13 cellular contexts compared by ENCODE assay signal in the genomic region with DNA sequence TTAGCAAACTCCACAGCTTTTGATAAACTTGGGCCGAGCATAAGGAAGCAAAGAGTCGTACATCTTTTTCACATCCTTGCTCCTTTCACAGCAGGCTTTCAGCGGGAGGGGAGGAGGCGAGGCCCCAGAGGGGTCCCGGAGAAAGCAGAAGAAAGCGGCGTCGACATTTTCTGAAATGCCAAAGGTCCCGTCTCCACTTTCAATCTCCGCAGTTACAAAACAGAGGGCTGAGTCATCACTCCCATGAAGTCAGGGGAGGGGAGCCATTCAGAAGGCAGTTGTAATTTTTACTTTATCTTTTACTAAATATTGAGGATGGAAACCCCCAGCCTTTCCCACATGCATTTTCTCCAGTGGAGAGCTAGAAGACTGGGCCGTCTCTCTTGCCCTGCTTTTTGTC.
A peak's percentile ranks its signal among the peaks of the same experiment; 100 is the strongest.
DNase-seq lines count a peak whose midpoint lies in the region; ATAC-seq and TF ChIP-seq lines count a peak whose summit lies in the region.
"Had no signal": no experiment of that assay in that cellular context is flagged by ENCODE, and none has a peak within 500 bp of the region (broad histone marks: within the 10 kb centered on the region; RNA-seq: fewer than 3 reads in every experiment).

No MANE protein-coding gene starts in this region.

- H3K27me3 Mint-ChIP-seq in osteocyte (ENCODE audit: unreplicated experiment) = no peaks in the 10 kb centered on the region
- H3K27me3 Mint-ChIP-seq in effector memory CD8-positive, alpha-beta T cell = peaks cover 0 to 10% of the 10 kb centered on the region in 2 donors
- H3K27me3 Mint-ChIP-seq: CD4-positive, alpha-beta memory T cell; stimulated activated memory B cell treated with anti-CD40 and anti-IgM and Interleukin-4, amounts not matched to agents 10 μg/mL and 1 μg/mL and 100 μg/mL, for 72 hours had no signal

- TF ChIP-seq CTCF in RWPE1 (conservative IDR thresholded peaks at IDR 0.05; ENCODE audit: low read depth) (no peak), foreskin fibroblast (IDR thresholded peaks at IDR 0.05; ENCODE audit: low read depth, low read length) (no peak), osteocyte (IDR thresholded peaks at IDR 0.05) (no peak)

- no peak overlapping the region for H3K4me3 ChIP-seq in foreskin fibroblast (ENCODE audit: low read depth in 1 of 2, low read length in 2 of 2)

- CTCF ChIA-PET in RWPE1 (lab: Yijun Ruan, JAX) = no interaction called here

- no peak for ATAC-seq in HG02610 (IDR thresholded peaks at IDR 0.05; ENCODE audit: unreplicated experiment)
- no peak for ATAC-seq in effector memory CD8-positive, alpha-beta T cell (replicated peaks)
- ATAC-seq: stimulated activated memory B cell treated with anti-CD40 and anti-IgM and Interleukin-4, amounts not matched to agents 10 μg/mL and 1 μg/mL and 100 μg/mL, for 72 hours had no signal

- peaks cover 27% of the 10 kb centered on the region for H3K9me3 Mint-ChIP-seq in osteocyte (ENCODE audit: unreplicated experiment)
- peaks cover 5 to 6% of the 10 kb centered on the region in 2 donors for H3K9me3 Mint-ChIP-seq in effector memory CD8-positive, alpha-beta T cell

- POLR2A ChIA-PET in RWPE1 (lab: Yijun Ruan, JAX; ENCODE audit: low non-redundant PET) = no interaction called here

- no peak overlapping the region for H3K27ac ChIP-seq in RWPE1
- H3K27ac ChIP-seq: neutrophil had no signal

- peak overlapping the region; percentile 64 for H3K4me3 Mint-ChIP-seq in osteocyte (ENCODE audit: unreplicated experiment)
- no peak overlapping the region for H3K4me3 Mint-ChIP-seq in effector memory CD8-positive, alpha-beta T cell
- H3K4me3 Mint-ChIP-seq: CD4-positive, alpha-beta memory T cell; central memory CD8-positive, alpha-beta T cell; stimulated activated memory B cell treated with anti-CD40 and anti-IgM and Interleukin-4, amounts not matched to agents 10 μg/mL and 1 μg/mL and 100 μg/mL, for 72 hours had no signal

- H3K27ac Mint-ChIP-seq in osteocyte (ENCODE audit: unreplicated experiment) = peak overlapping the region; percentile 96
- no peak overlapping the region for H3K27ac Mint-ChIP-seq in effector memory CD8-positive, alpha-beta T cell
- H3K27ac Mint-ChIP-seq: CD4-positive, alpha-beta memory T cell; stimulated activated memory B cell treated with anti-CD40 and anti-IgM and Interleukin-4, amounts not matched to agents 10 μg/mL and 1 μg/mL and 100 μg/mL, for 72 hours had no signal

- peaks cover 4% of the 10 kb centered on the region for H3K36me3 Mint-ChIP-seq in osteocyte (ENCODE audit: unreplicated experiment)
- no peaks in the 10 kb centered on the region for H3K36me3 Mint-ChIP-seq in effector memory CD8-positive, alpha-beta T cell (ENCODE audit: insufficient read depth)

- H3K4me1 Mint-ChIP-seq in osteocyte (ENCODE audit: unreplicated experiment) = peaks cover 20% of the 10 kb centered on the region
- no peaks in the 10 kb centered on the region for H3K4me1 Mint-ChIP-seq in effector memory CD8-positive, alpha-beta T cell (ENCODE audit: low read depth in 2 of 2)
- H3K4me1 Mint-ChIP-seq: central memory CD8-positive, alpha-beta T cell; stimulated activated memory B cell treated with anti-CD40 and anti-IgM and Interleukin-4, amounts not matched to agents 10 μg/mL and 1 μg/mL and 100 μg/mL, for 72 hours had no signal

- DNase-seq in AG08396 (ENCODE audit: low spot score) (peak; percentile 85), RWPE1 (ENCODE audit: low spot score) (peak; percentile 26), foreskin fibroblast (peak; percentile 67 to 84), osteocyte (ENCODE audit: extremely low spot score, unreplicated experiment) (no peak), NCI-H2107 (lab: John Stamatoyannopoulos, UW) (no peak), NCI-H69 (lab: John Stamatoyannopoulos, UW) (no peak)
- no peak for DNase-seq in effector memory CD8-positive, alpha-beta T cell
- DNase-seq: CD4-positive, alpha-beta memory T cell; NCI-H2227 treated with DMSO at 0.1 percent for 48 hours had no signal

Comparison
In these comparisons a context has a peak if more than half of its experiments do, and no peak if none do; other contexts are left out.
1. DNase-seq: peak in AG08396 (single experiment), RWPE1 (single experiment) and foreskin fibroblast (2 of 2); none in osteocyte (single experiment), NCI-H2107 (single experiment), NCI-H69 (single experiment) and effector memory CD8-positive, alpha-beta T cell (0 of 3).